Comparison of ENCODE assay signal across 3 cellular contexts in the genomic region with DNA sequence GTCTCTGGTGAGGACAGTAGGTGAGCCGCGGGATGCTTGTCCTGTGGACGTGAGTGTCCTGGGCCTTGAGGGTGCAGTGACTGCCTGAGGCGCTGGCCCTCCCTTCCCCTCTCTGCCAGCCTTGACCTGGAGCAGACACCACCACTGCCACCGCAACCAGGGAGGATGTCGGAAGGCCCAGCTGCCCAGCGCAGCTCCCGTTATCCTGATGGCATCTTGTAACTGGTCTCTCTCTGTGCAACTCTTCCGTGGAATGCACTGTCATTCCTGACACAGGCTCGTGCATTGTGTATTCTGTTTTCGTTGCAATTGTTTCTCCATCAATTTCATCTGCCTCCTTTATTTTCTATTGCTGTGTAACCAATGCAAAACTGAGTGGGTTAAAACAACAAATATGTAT.
TF ChIP-seq lines count a peak whose summit lies in the region.

No MANE protein-coding gene starts in this region.

TF ChIP-seq in SK-N-SH, 30 proteins besides CTCF, POLR2A, EP300 and RAD21:
- 0 out of 2 replicates have a peak, but pooled peaks have one; percentile 34 for TF ChIP-seq RCOR1 (IDR thresholded peaks at IDR 0.05; ENCODE audit: low read length)
- peak; percentile 80 for TF ChIP-seq GATA2 (CRISPR knock-in tag; IDR thresholded peaks at IDR 0.05)
- TF ChIP-seq, protein P1, sequence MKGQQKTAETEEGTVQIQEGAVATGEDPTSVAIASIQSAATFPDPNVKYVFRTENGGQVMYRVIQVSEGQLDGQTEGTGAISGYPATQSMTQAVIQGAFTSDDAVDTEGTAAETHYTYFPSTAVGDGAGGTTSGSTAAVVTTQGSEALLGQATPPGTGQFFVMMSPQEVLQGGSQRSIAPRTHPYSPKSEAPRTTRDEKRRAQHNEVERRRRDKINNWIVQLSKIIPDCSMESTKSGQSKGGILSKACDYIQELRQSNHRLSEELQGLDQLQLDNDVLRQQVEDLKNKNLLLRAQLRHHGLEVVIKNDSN (IDR thresholded peaks at IDR 0.05; ENCODE audit: borderline replicate concordance, low read depth) = no peak
- TF ChIP-seq EZH2phosphoT487 (IDR thresholded peaks at IDR 0.05; ENCODE audit: borderline replicate concordance, low read depth) = no peak
- TF ChIP-seq, protein P2, sequence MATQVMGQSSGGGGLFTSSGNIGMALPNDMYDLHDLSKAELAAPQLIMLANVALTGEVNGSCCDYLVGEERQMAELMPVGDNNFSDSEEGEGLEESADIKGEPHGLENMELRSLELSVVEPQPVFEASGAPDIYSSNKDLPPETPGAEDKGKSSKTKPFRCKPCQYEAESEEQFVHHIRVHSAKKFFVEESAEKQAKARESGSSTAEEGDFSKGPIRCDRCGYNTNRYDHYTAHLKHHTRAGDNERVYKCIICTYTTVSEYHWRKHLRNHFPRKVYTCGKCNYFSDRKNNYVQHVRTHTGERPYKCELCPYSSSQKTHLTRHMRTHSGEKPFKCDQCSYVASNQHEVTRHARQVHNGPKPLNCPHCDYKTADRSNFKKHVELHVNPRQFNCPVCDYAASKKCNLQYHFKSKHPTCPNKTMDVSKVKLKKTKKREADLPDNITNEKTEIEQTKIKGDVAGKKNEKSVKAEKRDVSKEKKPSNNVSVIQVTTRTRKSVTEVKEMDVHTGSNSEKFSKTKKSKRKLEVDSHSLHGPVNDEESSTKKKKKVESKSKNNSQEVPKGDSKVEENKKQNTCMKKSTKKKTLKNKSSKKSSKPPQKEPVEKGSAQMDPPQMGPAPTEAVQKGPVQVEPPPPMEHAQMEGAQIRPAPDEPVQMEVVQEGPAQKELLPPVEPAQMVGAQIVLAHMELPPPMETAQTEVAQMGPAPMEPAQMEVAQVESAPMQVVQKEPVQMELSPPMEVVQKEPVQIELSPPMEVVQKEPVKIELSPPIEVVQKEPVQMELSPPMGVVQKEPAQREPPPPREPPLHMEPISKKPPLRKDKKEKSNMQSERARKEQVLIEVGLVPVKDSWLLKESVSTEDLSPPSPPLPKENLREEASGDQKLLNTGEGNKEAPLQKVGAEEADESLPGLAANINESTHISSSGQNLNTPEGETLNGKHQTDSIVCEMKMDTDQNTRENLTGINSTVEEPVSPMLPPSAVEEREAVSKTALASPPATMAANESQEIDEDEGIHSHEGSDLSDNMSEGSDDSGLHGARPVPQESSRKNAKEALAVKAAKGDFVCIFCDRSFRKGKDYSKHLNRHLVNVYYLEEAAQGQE (IDR thresholded peaks at IDR 0.05; ENCODE audit: low read depth, low read length) = no peak
- peak; percentile 61 for TF ChIP-seq FOXJ3 (CRISPR knock-in tag; IDR thresholded peaks at IDR 0.05)

TF ChIP-seq in SK-N-SH treated with all-trans-retinoic acid at 6 μM for 48 hours, 23 proteins besides CTCF, POLR2A, EP300 and RAD21:
- TF ChIP-seq TOX (CRISPR knock-in tag; IDR thresholded peaks at IDR 0.05; ENCODE audit: borderline replicate concordance) (no peak), CSDC2 (CRISPR knock-in tag; IDR thresholded peaks at IDR 0.05) (no peak), RARB (CRISPR knock-in tag; IDR thresholded peaks at IDR 0.05) (no peak), ZFP3 (CRISPR knock-in tag; IDR thresholded peaks at IDR 0.05) (no peak), BACH2 (CRISPR knock-in tag; IDR thresholded peaks at IDR 0.05; ENCODE audit: borderline replicate concordance) (no peak), ZNF70 (CRISPR knock-in tag; IDR thresholded peaks at IDR 0.05) (no peak), ZFP30 (CRISPR knock-in tag; IDR thresholded peaks at IDR 0.05) (no peak), ESRRG (CRISPR knock-in tag; IDR thresholded peaks at IDR 0.05) (no peak), ARNTL (CRISPR knock-in tag; IDR thresholded peaks at IDR 0.05; ENCODE audit: borderline replicate concordance, low read depth) (no peak), ZC3H10 (CRISPR knock-in tag; IDR thresholded peaks at IDR 0.05) (no peak), ZNF565 (CRISPR knock-in tag; conservative IDR thresholded peaks at IDR 0.05; ENCODE audit: low read depth) (no peak), GLIS3 (CRISPR knock-in tag; IDR thresholded peaks at IDR 0.05) (no peak)
- TF ChIP-seq, protein P3, sequence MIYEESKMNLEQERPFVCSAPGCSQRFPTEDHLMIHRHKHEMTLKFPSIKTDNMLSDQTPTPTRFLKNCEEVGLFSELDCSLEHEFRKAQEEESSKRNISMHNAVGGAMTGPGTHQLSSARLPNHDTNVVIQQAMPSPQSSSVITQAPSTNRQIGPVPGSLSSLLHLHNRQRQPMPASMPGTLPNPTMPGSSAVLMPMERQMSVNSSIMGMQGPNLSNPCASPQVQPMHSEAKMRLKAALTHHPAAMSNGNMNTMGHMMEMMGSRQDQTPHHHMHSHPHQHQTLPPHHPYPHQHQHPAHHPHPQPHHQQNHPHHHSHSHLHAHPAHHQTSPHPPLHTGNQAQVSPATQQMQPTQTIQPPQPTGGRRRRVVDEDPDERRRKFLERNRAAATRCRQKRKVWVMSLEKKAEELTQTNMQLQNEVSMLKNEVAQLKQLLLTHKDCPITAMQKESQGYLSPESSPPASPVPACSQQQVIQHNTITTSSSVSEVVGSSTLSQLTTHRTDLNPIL (CRISPR knock-in tag; IDR thresholded peaks at IDR 0.05; ENCODE audit: low read depth) = no peak
- TF ChIP-seq, protein P4, sequence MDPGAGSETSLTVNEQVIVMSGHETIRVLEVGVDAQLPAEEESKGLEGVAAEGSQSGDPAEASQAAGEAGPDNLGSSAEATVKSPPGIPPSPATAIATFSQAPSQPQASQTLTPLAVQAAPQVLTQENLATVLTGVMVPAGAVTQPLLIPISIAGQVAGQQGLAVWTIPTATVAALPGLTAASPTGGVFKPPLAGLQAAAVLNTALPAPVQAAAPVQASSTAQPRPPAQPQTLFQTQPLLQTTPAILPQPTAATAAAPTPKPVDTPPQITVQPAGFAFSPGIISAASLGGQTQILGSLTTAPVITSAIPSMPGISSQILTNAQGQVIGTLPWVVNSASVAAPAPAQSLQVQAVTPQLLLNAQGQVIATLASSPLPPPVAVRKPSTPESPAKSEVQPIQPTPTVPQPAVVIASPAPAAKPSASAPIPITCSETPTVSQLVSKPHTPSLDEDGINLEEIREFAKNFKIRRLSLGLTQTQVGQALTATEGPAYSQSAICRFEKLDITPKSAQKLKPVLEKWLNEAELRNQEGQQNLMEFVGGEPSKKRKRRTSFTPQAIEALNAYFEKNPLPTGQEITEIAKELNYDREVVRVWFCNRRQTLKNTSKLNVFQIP (CRISPR knock-in tag; IDR thresholded peaks at IDR 0.05; ENCODE audit: borderline replicate concordance, low read depth) = no peak
- TF ChIP-seq, protein P5, sequence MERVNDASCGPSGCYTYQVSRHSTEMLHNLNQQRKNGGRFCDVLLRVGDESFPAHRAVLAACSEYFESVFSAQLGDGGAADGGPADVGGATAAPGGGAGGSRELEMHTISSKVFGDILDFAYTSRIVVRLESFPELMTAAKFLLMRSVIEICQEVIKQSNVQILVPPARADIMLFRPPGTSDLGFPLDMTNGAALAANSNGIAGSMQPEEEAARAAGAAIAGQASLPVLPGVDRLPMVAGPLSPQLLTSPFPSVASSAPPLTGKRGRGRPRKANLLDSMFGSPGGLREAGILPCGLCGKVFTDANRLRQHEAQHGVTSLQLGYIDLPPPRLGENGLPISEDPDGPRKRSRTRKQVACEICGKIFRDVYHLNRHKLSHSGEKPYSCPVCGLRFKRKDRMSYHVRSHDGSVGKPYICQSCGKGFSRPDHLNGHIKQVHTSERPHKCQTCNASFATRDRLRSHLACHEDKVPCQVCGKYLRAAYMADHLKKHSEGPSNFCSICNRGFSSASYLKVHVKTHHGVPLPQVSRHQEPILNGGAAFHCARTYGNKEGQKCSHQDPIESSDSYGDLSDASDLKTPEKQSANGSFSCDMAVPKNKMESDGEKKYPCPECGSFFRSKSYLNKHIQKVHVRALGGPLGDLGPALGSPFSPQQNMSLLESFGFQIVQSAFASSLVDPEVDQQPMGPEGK (CRISPR knock-in tag; IDR thresholded peaks at IDR 0.05; ENCODE audit: borderline replicate concordance) = no peak

TF ChIP-seq in H1, 55 proteins besides CTCF, POLR2A, EP300 and RAD21:
- TF ChIP-seq EGR1 (IDR thresholded peaks at IDR 0.05; ENCODE audit: borderline replicate concordance, low read depth, low read length) (no peak), SAP30 (IDR thresholded peaks at IDR 0.05; ENCODE audit: insufficient read depth, insufficient replicate concordance, low read length) (no peak), BACH1 (IDR thresholded peaks at IDR 0.05; ENCODE audit: low read length) (no peak), MAFK (IDR thresholded peaks at IDR 0.05; ENCODE audit: low read depth, low read length) (no peak), SP2 (IDR thresholded peaks at IDR 0.05; ENCODE audit: low read length) (no peak), KDM1A (IDR thresholded peaks at IDR 0.05; ENCODE audit: borderline replicate concordance, low read length) (no peak), CBX8 (IDR thresholded peaks at IDR 0.05; ENCODE audit: borderline replicate concordance, low read depth, low read length) (no peak)
- TF ChIP-seq, protein P6, sequence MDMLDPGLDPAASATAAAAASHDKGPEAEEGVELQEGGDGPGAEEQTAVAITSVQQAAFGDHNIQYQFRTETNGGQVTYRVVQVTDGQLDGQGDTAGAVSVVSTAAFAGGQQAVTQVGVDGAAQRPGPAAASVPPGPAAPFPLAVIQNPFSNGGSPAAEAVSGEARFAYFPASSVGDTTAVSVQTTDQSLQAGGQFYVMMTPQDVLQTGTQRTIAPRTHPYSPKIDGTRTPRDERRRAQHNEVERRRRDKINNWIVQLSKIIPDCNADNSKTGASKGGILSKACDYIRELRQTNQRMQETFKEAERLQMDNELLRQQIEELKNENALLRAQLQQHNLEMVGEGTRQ (IDR thresholded peaks at IDR 0.05; ENCODE audit: low read length) = no peak
